8 cellular contexts compared by ENCODE assay signal in the genomic region with DNA sequence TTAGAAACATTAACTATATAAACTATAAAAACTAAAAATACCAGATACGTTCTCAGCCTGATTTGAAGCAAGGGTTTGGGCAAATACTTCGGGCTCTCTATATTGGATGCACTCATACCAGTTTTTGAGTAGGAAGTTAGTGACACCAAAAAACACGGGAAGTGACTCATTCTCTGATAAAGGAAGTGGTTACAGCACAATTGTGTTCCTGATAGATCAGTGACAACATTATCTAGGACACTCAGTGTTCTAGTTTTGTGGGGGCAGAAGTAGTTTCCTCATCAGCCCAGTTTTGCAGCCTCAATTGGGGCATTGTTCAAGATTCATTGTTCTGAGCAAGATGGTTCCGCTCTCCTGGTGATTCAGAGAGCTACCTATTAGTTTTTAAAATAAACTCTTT.
DNase-seq lines count a peak whose midpoint lies in the region; ATAC-seq and TF ChIP-seq lines count a peak whose summit lies in the region.

No MANE protein-coding gene starts in this region.

- H3K4me1 ChIP-seq in BLaER1 (peaks cover 12% of the 10 kb centered on the region), MM.1S (ENCODE audit: low read length) (peaks cover 8% of the 10 kb centered on the region; the same call in 1 of the 2 replicates), right lobe of liver (no peaks in the 10 kb centered on the region)

- H3K36me3 ChIP-seq in BLaER1 (no peaks in the 10 kb centered on the region), MM.1S (replicated peaks; ENCODE audit: insufficient read depth, low read length) (no peaks in the 10 kb centered on the region), right lobe of liver (no peaks in the 10 kb centered on the region)

- no peak for TF ChIP-seq CTCF in MM.1S (IDR thresholded peaks at IDR 0.05; ENCODE audit: low read length)
- TF ChIP-seq CTCF in right lobe of liver (IDR thresholded peaks at IDR 0.05), result no peak

- peaks cover 4% of the 10 kb centered on the region; the same call in 1 of the 2 replicates for H3K9me3 ChIP-seq in BLaER1
- no peaks in the 10 kb centered on the region for H3K9me3 ChIP-seq in MM.1S (replicated peaks; ENCODE audit: insufficient read depth, low read length)
- H3K9me3 ChIP-seq in right lobe of liver, result no peaks in the 10 kb centered on the region

- ATAC-seq in GM21447 (IDR thresholded peaks at IDR 0.05; ENCODE audit: unreplicated experiment) (peak; percentile 62), right lobe of liver (peak; percentile 75 to 93 (median 84))

- H3K4me2 ChIP-seq in BLaER1 (peak overlapping the region; percentile 60), MM.1S (ENCODE audit: low read depth, low read length) (peak overlapping the region; percentile 12; the same call in 1 of the 2 replicates)

- H3K27me3 ChIP-seq in BLaER1 (no peaks in the 10 kb centered on the region), MM.1S (replicated peaks; ENCODE audit: insufficient read depth, low read length) (no peaks in the 10 kb centered on the region), right lobe of liver (no peaks in the 10 kb centered on the region)

- H3K9ac ChIP-seq in BLaER1, result no peak overlapping the region
- H3K9ac ChIP-seq in MM.1S (ENCODE audit: low read length), result no peak overlapping the region

- no peak for TF ChIP-seq POLR2A in right lobe of liver (IDR thresholded peaks at IDR 0.05)

- H3K9me2 ChIP-seq in MM.1S (replicated peaks; ENCODE audit: insufficient read depth, low read length), result no peaks in the 10 kb centered on the region

- H3K79me2 ChIP-seq in MM.1S (ENCODE audit: low read length), result no peaks in the 10 kb centered on the region

- WGBS in right lobe of liver (ENCODE audit: insufficient coverage, low coverage, low lambda C conversion rate, missing lambda C conversion rate), result 34% methylated on average over 4 of the region's 4 CpGs

- no peaks in the 10 kb centered on the region for H4K20me1 ChIP-seq in BLaER1
- no peaks in the 10 kb centered on the region for H4K20me1 ChIP-seq in MM.1S (ENCODE audit: insufficient read depth, low read length)

- H3F3A ChIP-seq in MM.1S (ENCODE audit: insufficient read depth, low read length), result 0 out of 2 replicates have a peak, but pooled peaks cover 4% of the 10 kb centered on the region

- intact Hi-C loops in right lobe of liver (cut with DNase I), result no loop called here

- H3K4me3 ChIP-seq in BLaER1 (no peak overlapping the region), MM.1S (ENCODE audit: low read length) (no peak overlapping the region), right lobe of liver (no peak overlapping the region)

- H2AFZ ChIP-seq in MM.1S (ENCODE audit: low read length), result 0 out of 2 replicates have a peak overlapping the region, but pooled peaks have one; percentile 28

- DNase-seq in MM.1S, result peak; percentile 69
- DNase-seq in activated T-helper 9 cell treated with anti-CD3 and anti-CD28 coated beads, Interleukin-2, amount 50 U/mL, for 16 hours (ENCODE audit: low read depth), result peak; percentile 14
- DNase-seq in right lobe of liver, result no peak
- DNase-seq in NCI-H2196 treated with DMSO at 0.1 percent for 48 hours (lab: John Stamatoyannopoulos, UW; ENCODE audit: unreplicated experiment), result no peak
- DNase-seq in NCI-H2107 (lab: John Stamatoyannopoulos, UW), result no peak
- no peak for DNase-seq in NCI-H446 (lab: John Stamatoyannopoulos, UW)

- H3K27ac ChIP-seq in BLaER1, result peak overlapping the region; percentile 48; the same call in 1 of the 2 replicates
- H3K27ac ChIP-seq in MM.1S (ENCODE audit: low read length), result peak overlapping the region; percentile 22; the same call in 1 of the 2 replicates
- no peak overlapping the region for H3K27ac ChIP-seq in right lobe of liver

Comparison
In these comparisons a context has a peak if more than half of its experiments do, and no peak if none do; other contexts are left out.
1. H3K27ac ChIP-seq: peak in BLaER1 (single experiment) and MM.1S (single experiment); none in right lobe of liver (0 of 3).
2. DNase-seq: peak in MM.1S (single experiment) and activated T-helper 9 cell treated with anti-CD3 and anti-CD28 coated beads, Interleukin-2, amount 50 U/mL, for 16 hours (single experiment); none in right lobe of liver (0 of 3), NCI-H2196 treated with DMSO at 0.1 percent for 48 hours (single experiment), NCI-H2107 (single experiment) and NCI-H446 (0 of 2).